Comparison of ENCODE assay signal across 26 cellular contexts in the genomic region with DNA sequence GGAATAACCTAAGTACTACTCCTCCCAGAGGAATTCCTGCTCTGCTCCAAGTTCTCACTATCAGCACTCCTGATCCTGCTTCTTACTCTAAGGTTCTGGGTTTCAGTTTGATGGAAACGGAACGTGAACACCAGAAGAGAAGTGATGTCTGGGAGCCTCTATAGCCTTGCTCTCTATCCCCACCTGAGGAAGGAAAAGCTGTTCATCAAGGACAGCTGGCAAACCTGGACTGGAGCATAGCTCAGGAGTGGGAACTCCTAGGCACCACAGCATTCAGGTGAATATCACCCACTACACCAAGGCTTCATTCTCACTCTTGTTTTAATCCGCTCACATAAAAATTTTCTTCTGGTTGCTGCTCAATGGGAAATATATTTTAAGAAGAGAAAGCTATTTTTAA. TPM values are rescaled to one million over a fixed set of nuclear protein-coding genes. Genes with fewer than 3 reads are reported as not detected.
DNase-seq lines count a peak whose midpoint lies in the region; ATAC-seq, FAIRE-seq and TF ChIP-seq lines count a peak whose summit lies in the region.
"Had no signal": no experiment of that assay in that cellular context is flagged by ENCODE, and none has a peak within 500 bp of the region (broad histone marks: within the 10 kb centered on the region; RNA-seq: fewer than 3 reads in every experiment).

No MANE protein-coding gene starts in this region.

- DNase-seq in NCI-H1417 (lab: John Stamatoyannopoulos, UW) (peak; percentile 17 to 47 (median 39)), NCI-H1417 treated with DMSO at 0.1 percent for 48 hours (lab: John Stamatoyannopoulos, UW) (no peak), NCI-H2171 treated with DMSO at 0.1 percent for 48 hours (lab: John Stamatoyannopoulos, UW) (peak; percentile 68), H1 (ENCODE audit: low read depth in 1 of 2, low spot score in 2 of 2) (peak in 1 of 2 experiments; percentile 62), mesendoderm (peak; percentile 76)
- no peak for DNase-seq in stimulated activated naive CD8-positive, alpha-beta T cell treated with anti-CD3 and anti-CD28 coated beads, Interleukin-15, amount 100 ng/mL, for 72 hours
- no peak for DNase-seq in stimulated activated naive B cell treated with anti-CD40 and anti-IgM and Interleukin-4, amounts not matched to agents 10 μg/mL and 1 μg/mL and 100 μg/mL, for 72 hours
- DNase-seq: activated CD4-positive, CD25-positive, alpha-beta regulatory T cell treated with anti-CD3 and anti-CD28 coated beads, Interleukin-2, amount 50 U/mL, for 72 hours; activated naive CD4-positive, alpha-beta T cell treated with anti-CD3 and anti-CD28 coated beads, Interleukin-2, amount 50 U/mL, for 16 hours; Caco-2; central memory CD4-positive, alpha-beta T cell; erythroblast; foreskin melanocyte; GOT3; KG1; RPMI8226; T1000; testis had no signal

- H3K4me1 Mint-ChIP-seq in stimulated activated naive CD8-positive, alpha-beta T cell treated with anti-CD3 and anti-CD28 coated beads, Interleukin-15, amount 100 ng/mL, for 72 hours, result no peaks in the 10 kb centered on the region
- H3K4me1 Mint-ChIP-seq in stimulated activated naive B cell treated with anti-CD40 and anti-IgM and Interleukin-4, amounts not matched to agents 10 μg/mL and 1 μg/mL and 100 μg/mL, for 72 hours, result no peaks in the 10 kb centered on the region
- H3K4me1 Mint-ChIP-seq: stimulated activated effector memory CD8-positive, alpha-beta T cell treated with anti-CD3 and anti-CD28 coated beads, Interleukin-12 subunit alpha, Interleukin-12 subunit beta, amount 100 ng/mL, for 72 hours had no signal

- FAIRE-seq in H1 (lab: Jason Lieb, UNC), result peak; percentile 98
- FAIRE-seq: A549, GM12878, GM19239 had no signal

- no peak overlapping the region for H3K18ac ChIP-seq in H1 (ENCODE audit: extremely low read depth, low read length)
- no peak overlapping the region for H3K18ac ChIP-seq in mesendoderm (ENCODE audit: low read length)

- H3K9ac ChIP-seq in H1 (replicated peaks in 1 of 4; ENCODE audit: extremely low read depth in 1 of 4, low read depth in 3 of 4, low read length in 3 of 4), result no peak overlapping the region
- H3K9ac ChIP-seq in mesendoderm (ENCODE audit: low read length), result no peak overlapping the region
- H3K9ac ChIP-seq: BLaER1 had no signal

- TF ChIP-seq POLR2A in H1 (IDR thresholded peaks at IDR 0.05; ENCODE audit: control extremely low read depth in 1 of 2, low read depth in 2 of 2, low read length in 2 of 2), result no peak

- H3K14ac ChIP-seq in H1 (ENCODE audit: insufficient read length), result no peak overlapping the region

- H3K23ac ChIP-seq in H1 (ENCODE audit: insufficient read length) (no peak overlapping the region), mesendoderm (ENCODE audit: low read length) (no peak overlapping the region)

- H3K23me2 ChIP-seq in H1 (ENCODE audit: low read depth, low read length), result no peaks in the 10 kb centered on the region

- no peak overlapping the region for H2BK5ac ChIP-seq in H1 (ENCODE audit: low read depth, low read length)
- H2BK5ac ChIP-seq in mesendoderm (ENCODE audit: low read length), result no peak overlapping the region

- H2AFZ ChIP-seq in H1 (ENCODE audit: low read length), result peak overlapping the region; percentile 17; the same call in 1 of the 2 replicates

- 0 out of 4 replicates have a peak, but pooled peaks of 1 of the 2 experiments have one; percentile 13 for TF ChIP-seq RAD21 in H1 (IDR thresholded peaks at IDR 0.05 in 1 of 2, conservative IDR thresholded peaks at IDR 0.05 in 1 of 2; ENCODE audit: low read depth in 2 of 2, low read length in 2 of 2)

- WGBS in H1 (ENCODE audit: extremely low coverage in 1 of 2, insufficient coverage in 1 of 2, insufficient read length in 1 of 2, insufficient replicate concordance in 2 of 2, low coverage in 1 of 2, low lambda C conversion rate in 2 of 2, missing lambda C conversion rate in 1 of 2), 2 experiments, result 28% methylated on average over 3 of the region's 3 CpGs; no CpG with 5 or more reads in 1 of the 2 experiments
- no CpG with 5 or more reads among the region's 3 CpGs for WGBS in mesendoderm (ENCODE audit: extremely low coverage, insufficient coverage, low lambda C conversion rate)

- 0 out of 2 replicates have a peak overlapping the region, but pooled peaks have one; percentile 51 for H2BK20ac ChIP-seq in H1 (ENCODE audit: low read length)

- H3K27ac ChIP-seq in H1 (ENCODE audit: low read depth, low read length), result no peak overlapping the region
- no peak overlapping the region for H3K27ac ChIP-seq in mesendoderm (ENCODE audit: low read depth, low read length)
- H3K27ac ChIP-seq: A549, BLaER1, testis had no signal

- TF ChIP-seq EP300 in H1 (IDR thresholded peaks at IDR 0.05; ENCODE audit: borderline replicate concordance in 1 of 2, low read depth in 2 of 2, low read length in 2 of 2), result no peak

- POLR2A ChIA-PET in H1 (lab: Charles Lee; ENCODE audit: partially characterized antibody), result interaction anchor here (1.2 kb wide), 1 partner anchor 63 kb away, joined by 4 read pairs; no protein-coding TSS in a partner anchor

- H3K56ac ChIP-seq in H1 (replicated peaks; ENCODE audit: insufficient read length, low read depth, low read length) (no peak overlapping the region), mesendoderm (ENCODE audit: low read length) (no peak overlapping the region)

- H3K79me1 ChIP-seq in H1 (ENCODE audit: low read depth, low read length) (no peaks in the 10 kb centered on the region), mesendoderm (ENCODE audit: low read length) (no peaks in the 10 kb centered on the region)

- no peak overlapping the region for H3K27ac Mint-ChIP-seq in stimulated activated naive CD8-positive, alpha-beta T cell treated with anti-CD3 and anti-CD28 coated beads, Interleukin-15, amount 100 ng/mL, for 72 hours
- no peak overlapping the region for H3K27ac Mint-ChIP-seq in stimulated activated naive B cell treated with anti-CD40 and anti-IgM and Interleukin-4, amounts not matched to agents 10 μg/mL and 1 μg/mL and 100 μg/mL, for 72 hours
- H3K27ac Mint-ChIP-seq: natural killer cell treated with Interleukin-12 subunit alpha and Interleukin-12 subunit beta and Interleukin-15 and Interleukin-18, amount 100 ng/mL, for 72 hours; stimulated activated effector memory CD8-positive, alpha-beta T cell treated with anti-CD3 and anti-CD28 coated beads, Interleukin-12 subunit alpha, Interleukin-12 subunit beta, amount 100 ng/mL, for 72 hours had no signal

- H3K4ac ChIP-seq in H1 (replicated peaks; ENCODE audit: insufficient read length, low read depth, low read length), result no peak overlapping the region
- H3K4ac ChIP-seq in mesendoderm (ENCODE audit: low read depth, low read length), result no peak overlapping the region

- H3K79me2 ChIP-seq in H1 (ENCODE audit: control insufficient read depth in 1 of 2, insufficient read depth in 2 of 2, low read length in 2 of 2), result no peaks in the 10 kb centered on the region
- no peaks in the 10 kb centered on the region for H3K79me2 ChIP-seq in mesendoderm (ENCODE audit: control insufficient read depth, insufficient read depth, low read length)

- H3K27me3 ChIP-seq in H1 (replicated peaks in 1 of 4; ENCODE audit: control insufficient read depth in 3 of 4, extremely low read depth in 1 of 4, insufficient read depth in 3 of 4, low read length in 3 of 4), result no peaks in the 10 kb centered on the region
- H3K27me3 ChIP-seq in mesendoderm (ENCODE audit: insufficient read depth, low read length, poor library complexity), result no peaks in the 10 kb centered on the region
- H3K27me3 ChIP-seq: BLaER1, testis had no signal

- H2BK120ac ChIP-seq in H1 (replicated peaks; ENCODE audit: low read depth, low read length), result no peak overlapping the region
- H2BK120ac ChIP-seq in mesendoderm (ENCODE audit: low read depth, low read length), result no peak overlapping the region

- ATAC-seq in stimulated activated naive CD8-positive, alpha-beta T cell treated with anti-CD3 and anti-CD28 coated beads, Interleukin-15, amount 100 ng/mL, for 72 hours, result no peak
- ATAC-seq in GM18870 (IDR thresholded peaks at IDR 0.05; ENCODE audit: unreplicated experiment), result no peak
- no peak for ATAC-seq in stimulated activated naive B cell treated with anti-CD40 and anti-IgM and Interleukin-4, amounts not matched to agents 10 μg/mL and 1 μg/mL and 100 μg/mL, for 72 hours (replicated peaks)
- ATAC-seq: A549; GM12878; left lobe of liver; natural killer cell treated with Interleukin-12 subunit alpha and Interleukin-12 subunit beta and Interleukin-15 and Interleukin-18, amount 100 ng/mL, for 72 hours; stimulated activated effector memory CD8-positive, alpha-beta T cell treated with anti-CD3 and anti-CD28 coated beads, Interleukin-12 subunit alpha, Interleukin-12 subunit beta, amount 100 ng/mL, for 72 hours had no signal

- no peak overlapping the region for H2BK12ac ChIP-seq in H1 (ENCODE audit: low read depth, low read length)

- peaks cover 0 to 5% of the 10 kb centered on the region in 2 donors for H3K9me3 Mint-ChIP-seq in stimulated activated naive CD8-positive, alpha-beta T cell treated with anti-CD3 and anti-CD28 coated beads, Interleukin-15, amount 100 ng/mL, for 72 hours
- H3K9me3 Mint-ChIP-seq in stimulated activated naive B cell treated with anti-CD40 and anti-IgM and Interleukin-4, amounts not matched to agents 10 μg/mL and 1 μg/mL and 100 μg/mL, for 72 hours, result peaks cover 0 to 3% of the 10 kb centered on the region in 2 donors

- no peaks in the 10 kb centered on the region for H3K27me3 Mint-ChIP-seq in stimulated activated naive CD8-positive, alpha-beta T cell treated with anti-CD3 and anti-CD28 coated beads, Interleukin-15, amount 100 ng/mL, for 72 hours
- no peaks in the 10 kb centered on the region for H3K27me3 Mint-ChIP-seq in stimulated activated naive B cell treated with anti-CD40 and anti-IgM and Interleukin-4, amounts not matched to agents 10 μg/mL and 1 μg/mL and 100 μg/mL, for 72 hours
- H3K27me3 Mint-ChIP-seq: natural killer cell treated with Interleukin-12 subunit alpha and Interleukin-12 subunit beta and Interleukin-15 and Interleukin-18, amount 100 ng/mL, for 72 hours had no signal

- no peak overlapping the region for H2BK15ac ChIP-seq in H1 (ENCODE audit: low read length)
- H2BK15ac ChIP-seq in mesendoderm (replicated peaks; ENCODE audit: low read depth), result no peak overlapping the region

- H4K8ac ChIP-seq in H1 (ENCODE audit: extremely low read depth, insufficient read depth, low read length) (no peak overlapping the region), mesendoderm (ENCODE audit: low read depth, low read length) (no peak overlapping the region)

- H3K4me3 Mint-ChIP-seq in stimulated activated naive CD8-positive, alpha-beta T cell treated with anti-CD3 and anti-CD28 coated beads, Interleukin-15, amount 100 ng/mL, for 72 hours, result no peak overlapping the region
- H3K4me3 Mint-ChIP-seq in stimulated activated naive B cell treated with anti-CD40 and anti-IgM and Interleukin-4, amounts not matched to agents 10 μg/mL and 1 μg/mL and 100 μg/mL, for 72 hours, result no peak overlapping the region
- H3K4me3 Mint-ChIP-seq: natural killer cell treated with Interleukin-12 subunit alpha and Interleukin-12 subunit beta and Interleukin-15 and Interleukin-18, amount 100 ng/mL, for 72 hours; stimulated activated effector memory CD8-positive, alpha-beta T cell treated with anti-CD3 and anti-CD28 coated beads, Interleukin-12 subunit alpha, Interleukin-12 subunit beta, amount 100 ng/mL, for 72 hours had no signal

- no peak for TF ChIP-seq CTCF in H1 (IDR thresholded peaks at IDR 0.05; ENCODE audit: control extremely low read depth in 1 of 3, insufficient read depth in 1 of 3, low read depth in 1 of 3, low read length in 3 of 3)

- H3K4me2 ChIP-seq in H1 (ENCODE audit: insufficient read depth in 1 of 2, low read depth in 2 of 2, low read length in 2 of 2) (peak overlapping the region; percentile 30 to 47; a peak in 2 of 4 replicates), mesendoderm (ENCODE audit: low read length) (peak overlapping the region; percentile 10)
- H3K4me2 ChIP-seq: A549, BLaER1 had no signal

- H3K36me3 ChIP-seq in H1 (ENCODE audit: control insufficient read depth in 2 of 4, insufficient read depth in 4 of 4, low read length in 3 of 4), result no peaks in the 10 kb centered on the region
- H3K36me3 ChIP-seq in mesendoderm (ENCODE audit: control insufficient read depth, insufficient read depth, low read length), result no peaks in the 10 kb centered on the region
- H3K36me3 ChIP-seq: BLaER1 had no signal

- H3K4me1 ChIP-seq in H1 (replicated peaks in 1 of 4; ENCODE audit: control insufficient read depth in 3 of 4, insufficient read depth in 4 of 4, low read length in 3 of 4) (peaks cover 0 to 20% (median 10%) of the 10 kb centered on the region in 4 experiments; a peak in 6 of 7 replicates), mesendoderm (ENCODE audit: control insufficient read depth, low read depth, low read length) (no peaks in the 10 kb centered on the region)
- H3K4me1 ChIP-seq: A549, BLaER1, Caco-2, testis had no signal

- H2AK5ac ChIP-seq in H1 (ENCODE audit: low read depth, low read length) (no peak overlapping the region), mesendoderm (ENCODE audit: low read length) (no peak overlapping the region)

- H3K9me3 ChIP-seq in H1 (ENCODE audit: insufficient read depth in 2 of 2, low read depth in 1 of 2, low read length in 1 of 2), result no peaks in the 10 kb centered on the region
- H3K9me3 ChIP-seq: A549, BLaER1, Caco-2, testis had no signal

- H3K36me3 Mint-ChIP-seq in stimulated activated naive B cell treated with anti-CD40 and anti-IgM and Interleukin-4, amounts not matched to agents 10 μg/mL and 1 μg/mL and 100 μg/mL, for 72 hours, result no peaks in the 10 kb centered on the region
- H3K36me3 Mint-ChIP-seq: natural killer cell treated with Interleukin-12 subunit alpha and Interleukin-12 subunit beta and Interleukin-15 and Interleukin-18, amount 100 ng/mL, for 72 hours; stimulated activated effector memory CD8-positive, alpha-beta T cell treated with anti-CD3 and anti-CD28 coated beads, Interleukin-12 subunit alpha, Interleukin-12 subunit beta, amount 100 ng/mL, for 72 hours had no signal

- no peak overlapping the region for H4K5ac ChIP-seq in H1 (ENCODE audit: insufficient read length, low read depth, low read length)
- H4K5ac ChIP-seq in mesendoderm (ENCODE audit: low read length), result no peak overlapping the region

- H3K4me3 ChIP-seq in H1 (ENCODE audit: extremely low read depth in 1 of 4, insufficient read depth in 2 of 4, low read depth in 3 of 4, low read length in 4 of 4) (peak overlapping the region in 1 of 4 experiments; percentile 8; a peak in 1 of 8 replicates), mesendoderm (ENCODE audit: low read length) (no peak overlapping the region)
- H3K4me3 ChIP-seq: A549, BLaER1, GM12878, testis had no signal

- H4K91ac ChIP-seq in H1 (replicated peaks; ENCODE audit: insufficient read length, low read length), result no peak overlapping the region

- no peaks in the 10 kb centered on the region for H4K20me1 ChIP-seq in H1 (replicated peaks in 1 of 2; ENCODE audit: control insufficient read depth in 1 of 2, insufficient read depth in 2 of 2, low read length in 2 of 2)
- H4K20me1 ChIP-seq: BLaER1 had no signal

- CTCF ChIA-PET in H1 (lab: Charles Lee; ENCODE audit: partially characterized antibody), result interaction anchor here (0.7 to 1.6 kb wide), 5 partner anchors 10 to 219 kb away, joined by 3 read pairs; no protein-coding TSS in a partner anchor

RNA-seq across cellular contexts. Expression of a gene that starts 13.0 kb away (rescaled TPM):
- 10.2 and 11.7 TPM in 2 replicates for total RNA-seq in H1 (2021; fragmentation: NEBNext Ultra II Directional; extraction: Animal tissue kit (Norgen Biotek cat#: 25700))
- polyA plus RNA-seq in H1 (2011; rRNA removed), result 7.1 and 7.4 TPM in 2 replicates
- polyA plus RNA-seq in H1 (2011; cell fraction: cytosol; rRNA removed), result 12.2 TPM
- 12.1 TPM for polyA plus RNA-seq in H1 (2011; cell fraction: nucleus; rRNA removed)
- polyA plus RNA-seq in H1 (2012, experiment 1 of 2), result 4.0 to 12.4 TPM (median 8.0 TPM) in 4 replicates
- polyA plus RNA-seq in H1 (2012, experiment 2 of 2), result 1.3 TPM
- polyA plus RNA-seq in H1 (2013, experiment 1 of 2), result 11.4 TPM
- 10.3 TPM for polyA plus RNA-seq in H1 (2013, experiment 2 of 2)
- 21.7 and 27.0 TPM in 2 replicates for polyA minus RNA-seq in H1 (2011; rRNA and poly(A)+ RNA removed)
- 14.5 TPM for polyA minus RNA-seq in H1 (2011; cell fraction: cytosol; rRNA and poly(A)+ RNA removed)
- 44.6 TPM for polyA minus RNA-seq in H1 (2011; cell fraction: nucleus; rRNA and poly(A)+ RNA removed)
- 5.3 TPM for polyA plus RNA-seq in mesendoderm (2013, experiment 1 of 2)
- polyA plus RNA-seq in mesendoderm (2013, experiment 2 of 2), result 5.6 TPM
- total RNA-seq: Caco-2; GM12878; natural killer cell treated with Interleukin-12 subunit alpha and Interleukin-12 subunit beta and Interleukin-15 and Interleukin-18, amount 100 ng/mL, for 72 hours had no signal
- polyA plus RNA-seq: A549 had no signal

Comparison
In these comparisons a context has a peak if more than half of its experiments do, and no peak if none do; other contexts are left out.
1. DNase-seq: peak in NCI-H1417 (3 of 3), NCI-H2171 treated with DMSO at 0.1 percent for 48 hours (single experiment) and mesendoderm (single experiment); none in NCI-H1417 treated with DMSO at 0.1 percent for 48 hours (single experiment), stimulated activated naive CD8-positive, alpha-beta T cell treated with anti-CD3 and anti-CD28 coated beads, Interleukin-15, amount 100 ng/mL, for 72 hours (0 of 2) and stimulated activated naive B cell treated with anti-CD40 and anti-IgM and Interleukin-4, amounts not matched to agents 10 μg/mL and 1 μg/mL and 100 μg/mL, for 72 hours (single experiment).